Comparison of ENCODE assay signal across 1 cellular context in the genomic region with DNA sequence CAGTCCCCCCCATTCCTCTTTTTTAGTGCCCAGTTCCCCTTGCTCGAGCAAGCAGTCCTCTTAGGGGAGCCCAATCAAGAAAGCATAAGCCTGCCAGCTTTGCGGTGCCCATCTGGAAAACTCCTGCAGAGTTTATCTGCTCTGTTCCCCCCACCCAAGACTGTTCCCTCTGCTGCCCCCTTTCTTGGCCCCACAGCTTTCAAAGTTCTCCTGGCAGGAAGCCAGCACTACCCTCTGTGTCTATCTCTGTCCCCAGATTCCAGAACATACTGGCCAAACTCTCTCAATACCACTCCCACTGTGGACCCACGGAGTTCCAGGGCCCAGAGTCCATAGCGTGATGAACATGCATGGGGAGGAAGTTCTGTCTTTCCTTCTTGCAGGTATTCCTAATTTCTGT.
TF ChIP-seq lines count a peak whose summit lies in the region.

No MANE protein-coding gene starts in this region.

TF ChIP-seq in K562, 482 proteins besides CTCF, POLR2A, EP300 and RAD21:
- peak; percentile 82 for TF ChIP-seq NFIC (IDR thresholded peaks at IDR 0.05)
- TF ChIP-seq, protein P1, sequence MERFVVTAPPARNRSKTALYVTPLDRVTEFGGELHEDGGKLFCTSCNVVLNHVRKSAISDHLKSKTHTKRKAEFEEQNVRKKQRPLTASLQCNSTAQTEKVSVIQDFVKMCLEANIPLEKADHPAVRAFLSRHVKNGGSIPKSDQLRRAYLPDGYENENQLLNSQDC (CRISPR knock-in tag; IDR thresholded peaks at IDR 0.05) = no peak
